Comparison of ENCODE assay signal across 8 cellular contexts in genomic region chr12:56684745-56685369, GRCh38. TPM values are rescaled to one million over a fixed set of nuclear protein-coding genes. Genes with fewer than 3 reads are reported as not detected.
A peak's percentile ranks its signal among the peaks of the same experiment; 100 is the strongest.
DNase-seq lines count a peak whose midpoint lies in the region; ATAC-seq and TF ChIP-seq lines count a peak whose summit lies in the region.

No MANE protein-coding gene starts in this region.

- CTCF ChIA-PET in T-cell (lab: Charles Lee), result interaction anchor here (0.7 to 1.7 kb wide), 11 partner anchors 8 to 1161 kb away, joined by 3 to 10 read pairs (median 4); partner anchors contain the start of genes ATP5F1B (in 1 of the 2), NACA (in 1 of the 2) and RBMS2 (in 1 of the 2)

- peaks cover 32% of the 10 kb centered on the region for H3F3A ChIP-seq in GM23338 (replicated peaks; ENCODE audit: low read depth)

- H2AFZ ChIP-seq in GM23338, result no peak overlapping the region

- POLR2A ChIA-PET in T-cell (lab: Charles Lee), result interaction anchor here (0.6 to 1.4 kb wide), 14 partner anchors 10 to 427 kb away, joined by 3 to 8 read pairs (median 4); partner anchors contain the start of gene NACA (in 1 of the 2)

- H3K79me2 ChIP-seq in GM23338 (replicated peaks; ENCODE audit: insufficient read depth), result peaks cover 80% of the 10 kb centered on the region

- peaks cover 32% of the 10 kb centered on the region for H3K27me3 Mint-ChIP-seq in GM23338 (ENCODE audit: insufficient read depth, low read depth, poor library complexity)
- no peaks in the 10 kb centered on the region for H3K27me3 Mint-ChIP-seq in T-cell

- H3K27me3 ChIP-seq in GM23338 (ENCODE audit: insufficient read depth), result no peaks in the 10 kb centered on the region

- H3K36me3 Mint-ChIP-seq in GM23338 (ENCODE audit: low read depth) (peaks cover 66% of the 10 kb centered on the region), T-cell (peaks cover 9% of the 10 kb centered on the region)

- H3K9me3 Mint-ChIP-seq in GM23338, result peaks cover 3% of the 10 kb centered on the region; the same call in 1 of the 3 replicates
- no peaks in the 10 kb centered on the region for H3K9me3 Mint-ChIP-seq in T-cell

- H3K4me3 ChIP-seq in GM23338 (peak overlapping the region; percentile 98), fibroblast of the aortic adventitia (ENCODE audit: low read depth, low read length) (peak overlapping the region; percentile 46)

- TF ChIP-seq CTCF in GM23338 (conservative IDR thresholded peaks at IDR 0.05; ENCODE audit: low read depth in 2 of 2), result no peak
- no peak for TF ChIP-seq CTCF in fibroblast of the aortic adventitia (IDR thresholded peaks at IDR 0.05; ENCODE audit: insufficient read depth, low read length)

- peaks cover 9% of the 10 kb centered on the region; the same call in 1 of the 2 replicates for H3K36me3 ChIP-seq in GM23338 (ENCODE audit: insufficient read depth)

- peak overlapping the region; percentile 100 for H3K4me3 Mint-ChIP-seq in GM23338
- peak overlapping the region; percentile 99 for H3K4me3 Mint-ChIP-seq in T-cell

- H3K9me2 ChIP-seq in GM23338 (ENCODE audit: insufficient read depth), result no peaks in the 10 kb centered on the region

- peak overlapping the region; percentile 17 for H3K27ac ChIP-seq in GM23338 (ENCODE audit: low read depth)

- H4K20me1 ChIP-seq in GM23338 (replicated peaks; ENCODE audit: insufficient read depth), result peaks cover 66% of the 10 kb centered on the region

- H3K4me1 Mint-ChIP-seq in GM23338 (peaks cover 19% of the 10 kb centered on the region), T-cell (peaks cover 48 to 64% (median 62%) of the 10 kb centered on the region in 3 donors)

- peaks cover 30% of the 10 kb centered on the region for H3K4me1 ChIP-seq in GM23338 (ENCODE audit: insufficient read depth)

- intact Hi-C loops in sciatic nerve (cut with DNase I), result no loop called here

- no peak for ATAC-seq in GM23338
- ATAC-seq in T-cell (replicated peaks in 1 of 4), result no peak
- ATAC-seq in sciatic nerve, result no peak
- ATAC-seq in HG03280 (IDR thresholded peaks at IDR 0.05; ENCODE audit: unreplicated experiment), result no peak
- no peak for ATAC-seq in HG03460 (IDR thresholded peaks at IDR 0.05; ENCODE audit: unreplicated experiment)
- ATAC-seq in HG03175 (IDR thresholded peaks at IDR 0.05; ENCODE audit: unreplicated experiment), result no peak

- no peak for DNase-seq in GM23338 (ENCODE audit: low spot score)
- DNase-seq in T-cell, result no peak
- peak; percentile 20 for DNase-seq in fibroblast of the aortic adventitia (ENCODE audit: low read depth)
- peak; percentile 21 for DNase-seq in sciatic nerve (ENCODE audit: low spot score)
- DNase-seq in ureter (ENCODE audit: low spot score), result no peak

- peak overlapping the region; percentile 94 for H3K4me2 ChIP-seq in GM23338

- H3K27ac Mint-ChIP-seq in GM23338 (peak overlapping the region; percentile 73), T-cell (peak overlapping the region; percentile 98 to 100)

TF ChIP-seq in GM23338, 12 proteins besides CTCF, POLR2A, EP300 and RAD21:
- TF ChIP-seq JUNB (IDR thresholded peaks at IDR 0.05; ENCODE audit: unreplicated experiment) (no peak), ZNF114 (CRISPR knock-in tag; IDR thresholded peaks at IDR 0.05) (no peak), CREB1 (CRISPR knock-in tag; IDR thresholded peaks at IDR 0.05; ENCODE audit: low read depth) (no peak), ETS1 (IDR thresholded peaks at IDR 0.05) (no peak)

RNA-seq across cellular contexts. Expression of gene PTGES3, which starts 3.2 kb away (rescaled TPM):
- total RNA-seq in GM23338 (2014; rRNA removed; shearing (Covaris generic)), result 334 and 453 TPM in 2 replicates
- 391 and 442 TPM in 2 replicates for polyA plus RNA-seq in GM23338 (2016; fragmentation: Nextera tagmentation; extraction: Ambion mirVana)
- 100 to 1,000 TPM; 121 to 155 (median 145) TPM for total RNA-seq in T-cell
- 51.7 and 129 TPM in 2 replicates for total RNA-seq in fibroblast of the aortic adventitia (ENCODE audit: low replicate concordance)
- total RNA-seq in sciatic nerve, result 157 TPM
- total RNA-seq in ureter, result 212 TPM

RNA-seq across cellular contexts. Expression of gene ATP5F1B, which starts 39.1 kb away (rescaled TPM):
- 706 and 763 TPM in 2 replicates for total RNA-seq in GM23338 (2014; rRNA removed; shearing (Covaris generic))
- polyA plus RNA-seq in GM23338 (2016; fragmentation: Nextera tagmentation; extraction: Ambion mirVana), result 956 and 1,001 TPM in 2 replicates
- 100 to 1,000 TPM; 252 to 290 (median 283) TPM for total RNA-seq in T-cell
- total RNA-seq in fibroblast of the aortic adventitia (ENCODE audit: low replicate concordance), result 318 and 385 TPM in 2 replicates
- total RNA-seq in sciatic nerve, result 246 TPM
- total RNA-seq in ureter, result 601 TPM

RNA-seq across cellular contexts. Expression of gene NACA, which starts 40.2 kb away (rescaled TPM):
- total RNA-seq in GM23338 (2014; rRNA removed; shearing (Covaris generic)), result 1,081 and 1,279 TPM in 2 replicates
- polyA plus RNA-seq in GM23338 (2016; fragmentation: Nextera tagmentation; extraction: Ambion mirVana), result 2,165 and 2,495 TPM in 2 replicates
- 1,000 to 10,000 TPM; 1,098 to 1,258 (median 1,167) TPM for total RNA-seq in T-cell
- 960 and 1,713 TPM in 2 replicates for total RNA-seq in fibroblast of the aortic adventitia (ENCODE audit: low replicate concordance)
- 690 TPM for total RNA-seq in sciatic nerve
- 1,021 TPM for total RNA-seq in ureter

RNA-seq across cellular contexts. Expression of gene BAZ2A, which starts 54.7 kb away (rescaled TPM):
- 89.6 and 109 TPM in 2 replicates for total RNA-seq in GM23338 (2014; rRNA removed; shearing (Covaris generic))
- 111 and 130 TPM in 2 replicates for polyA plus RNA-seq in GM23338 (2016; fragmentation: Nextera tagmentation; extraction: Ambion mirVana)
- total RNA-seq in T-cell (100 to 1,000 TPM; 149 to 257 (median 172) TPM), fibroblast of the aortic adventitia (ENCODE audit: low replicate concordance) (35.0 and 53.4 TPM in 2 replicates), sciatic nerve (148 TPM), ureter (141 TPM)

Comparison
In these comparisons a context has a peak if more than half of its experiments do, and no peak if none do; other contexts are left out.
1. DNase-seq: peak in fibroblast of the aortic adventitia (single experiment) and sciatic nerve (single experiment); none in GM23338 (single experiment), T-cell (0 of 34) and ureter (single experiment).